In genomic region chr13:67416047-67416925, GRCh38 we compare ENCODE assay signal across 8 cellular contexts.
A peak's percentile ranks its signal among the peaks of the same experiment; 100 is the strongest.
DNase-seq lines count a peak whose midpoint lies in the region; TF ChIP-seq lines count a peak whose summit lies in the region.

No MANE protein-coding gene starts in this region.

- H3K4me1 ChIP-seq in PC-9 (replicated peaks; ENCODE audit: insufficient read depth) = no peaks in the 10 kb centered on the region
- no peaks in the 10 kb centered on the region for H3K4me1 ChIP-seq in hepatocyte (ENCODE audit: insufficient read depth)

- H3K9me3 Mint-ChIP-seq in HFFc6 = peaks cover 8% of the 10 kb centered on the region; the same call in 1 of the 2 replicates
- H3K9me3 Mint-ChIP-seq in activated CD4-positive, alpha-beta memory T cell treated with anti-CD3 and anti-CD28 coated beads for 36 hours = no peaks in the 10 kb centered on the region

- BruUV-seq in PC-9 (replicated peaks; lab: Mats Ljungman, UMichigan) = no TSS peak

- H3K9me2 ChIP-seq in PC-9 (ENCODE audit: insufficient read depth) (no peaks in the 10 kb centered on the region; the same call in 1 of the 2 replicates), hepatocyte (replicated peaks; ENCODE audit: insufficient read depth) (no peaks in the 10 kb centered on the region)

- TF ChIP-seq CTCF in GM10248 (IDR thresholded peaks at IDR 0.05; ENCODE audit: control extremely low read depth, extremely low read depth, low read depth, missing control alignments) = peak; percentile 32
- TF ChIP-seq CTCF in HFFc6 (IDR thresholded peaks at IDR 0.05) = peak; percentile 38
- TF ChIP-seq CTCF in PC-9 (conservative IDR thresholded peaks at IDR 0.05) = peak; percentile 53; the same call in 1 of the 2 replicates
- peak; percentile 58 for TF ChIP-seq CTCF in hepatocyte (IDR thresholded peaks at IDR 0.05; ENCODE audit: poor library complexity)

- CTCF ChIA-PET in GM10248 (lab: Yijun Ruan, JAX) (interaction anchor here (1.1 to 1.6 kb wide), 2 partner anchors 10 to 18 kb away, joined by 3 to 6 read pairs; no protein-coding TSS in a partner anchor), PC-9 (lab: Charles Lee) (no interaction called here)
- CTCF ChIA-PET in activated CD4-positive, alpha-beta memory T cell treated with anti-CD3 and anti-CD28 coated beads for 36 hours (lab: Charles Lee) = no interaction called here

- H3K27me3 Mint-ChIP-seq in HFFc6 (ENCODE audit: insufficient read depth) = peaks cover 1% of the 10 kb centered on the region; the same call in 1 of the 2 replicates
- H3K27me3 Mint-ChIP-seq in activated CD4-positive, alpha-beta memory T cell treated with anti-CD3 and anti-CD28 coated beads for 36 hours = no peaks in the 10 kb centered on the region

- DNase-seq in GM10248 (ENCODE audit: extremely low spot score) = peak; percentile 5
- no peak for DNase-seq in HFFc6
- peak in 1 of 2 experiments; percentile 22 for DNase-seq in PC-9
- DNase-seq in hepatocyte (ENCODE audit: low spot score) = peak; percentile 64
- no peak for DNase-seq in epidermal melanocyte (ENCODE audit: insufficient read length, low spot score)
- no peak for DNase-seq in activated CD4-positive, alpha-beta memory T cell treated with anti-CD3 and anti-CD28 coated beads for 36 hours
- DNase-seq in NCI-H2081 treated with DMSO at 0.1 percent for 48 hours (lab: John Stamatoyannopoulos, UW) = no peak
- DNase-seq in DMS79 (lab: John Stamatoyannopoulos, UW) = no peak

- no peak overlapping the region for H3K4me3 Mint-ChIP-seq in HFFc6
- no peak overlapping the region for H3K4me3 Mint-ChIP-seq in activated CD4-positive, alpha-beta memory T cell treated with anti-CD3 and anti-CD28 coated beads for 36 hours

- no peaks in the 10 kb centered on the region for H3K36me3 Mint-ChIP-seq in HFFc6 (ENCODE audit: low read depth)
- no peaks in the 10 kb centered on the region for H3K36me3 Mint-ChIP-seq in activated CD4-positive, alpha-beta memory T cell treated with anti-CD3 and anti-CD28 coated beads for 36 hours

- H3F3A ChIP-seq in PC-9 (ENCODE audit: insufficient read depth, low read depth) = no peaks in the 10 kb centered on the region

- H3K36me3 ChIP-seq in PC-9 (ENCODE audit: low read depth) = no peaks in the 10 kb centered on the region
- no peaks in the 10 kb centered on the region for H3K36me3 ChIP-seq in hepatocyte (replicated peaks; ENCODE audit: insufficient read depth, low read depth)

- H3K27ac ChIP-seq in PC-9 (no peak overlapping the region), hepatocyte (no peak overlapping the region)

- H2AFZ ChIP-seq in PC-9 (no peak overlapping the region), hepatocyte (no peak overlapping the region)

- no peaks in the 10 kb centered on the region for H3K9me3 ChIP-seq in PC-9 (ENCODE audit: insufficient read depth, low read depth)
- H3K9me3 ChIP-seq in hepatocyte (ENCODE audit: low read depth) = no peaks in the 10 kb centered on the region

- POLR2A ChIA-PET in GM10248 (lab: Yijun Ruan, JAX) = no interaction called here
- POLR2A ChIA-PET in PC-9 (lab: Charles Lee; ENCODE audit: unreplicated experiment) = no interaction called here
- POLR2A ChIA-PET in activated CD4-positive, alpha-beta memory T cell treated with anti-CD3 and anti-CD28 coated beads for 36 hours (lab: Charles Lee) = no interaction called here

- H3K4me3 ChIP-seq in PC-9 (no peak overlapping the region), hepatocyte (no peak overlapping the region)

- WGBS in hepatocyte (ENCODE audit: low lambda C conversion rate, missing lambda C conversion rate) = 57% methylated on average over 9 of the region's 9 CpGs

- intact Hi-C loops in PC-9 (cut with micrococcal nuclease; ENCODE audit: unreplicated experiment) = no loop called here
- intact Hi-C loops in activated CD4-positive, alpha-beta memory T cell treated with anti-CD3 and anti-CD28 coated beads for 36 hours (cut with micrococcal nuclease) = no loop called here

- no peaks in the 10 kb centered on the region for H3K27me3 ChIP-seq in PC-9 (ENCODE audit: insufficient read depth, low read depth)
- H3K27me3 ChIP-seq in hepatocyte = no peaks in the 10 kb centered on the region

- no peaks in the 10 kb centered on the region for H4K20me1 ChIP-seq in PC-9 (ENCODE audit: insufficient read depth)
- no peaks in the 10 kb centered on the region for H4K20me1 ChIP-seq in hepatocyte (ENCODE audit: insufficient read depth, poor library complexity, severe bottlenecking)

- no peaks in the 10 kb centered on the region for H3K4me1 Mint-ChIP-seq in HFFc6 (ENCODE audit: low read depth)
- H3K4me1 Mint-ChIP-seq in activated CD4-positive, alpha-beta memory T cell treated with anti-CD3 and anti-CD28 coated beads for 36 hours (ENCODE audit: low read depth) = no peaks in the 10 kb centered on the region

- H3K79me2 ChIP-seq in PC-9 (ENCODE audit: low read depth) = no peaks in the 10 kb centered on the region
- no peaks in the 10 kb centered on the region for H3K79me2 ChIP-seq in hepatocyte

- H3K4me2 ChIP-seq in PC-9 (no peak overlapping the region), hepatocyte (no peak overlapping the region)

- no peak overlapping the region for H3K27ac Mint-ChIP-seq in HFFc6
- H3K27ac Mint-ChIP-seq in activated CD4-positive, alpha-beta memory T cell treated with anti-CD3 and anti-CD28 coated beads for 36 hours = no peak overlapping the region

Comparison
In these comparisons a context has a peak if more than half of its experiments do, and no peak if none do; other contexts are left out.
1. DNase-seq: peak in GM10248 (single experiment) and hepatocyte (single experiment); none in HFFc6 (single experiment), epidermal melanocyte (single experiment), activated CD4-positive, alpha-beta memory T cell treated with anti-CD3 and anti-CD28 coated beads for 36 hours (single experiment), NCI-H2081 treated with DMSO at 0.1 percent for 48 hours (single experiment) and DMS79 (single experiment).
2. Peak in every context shown above with its lines, with median percentiles within 50 percentile points of each other: CTCF ChIP-seq.